Comparison of ENCODE assay signal across 11 cellular contexts in genomic region chr1:151898519-151898991, GRCh38. TPM values are rescaled to one million over a fixed set of nuclear protein-coding genes. Genes with fewer than 3 reads are reported as not detected.
DNase-seq lines count a peak whose midpoint lies in the region; ATAC-seq and TF ChIP-seq lines count a peak whose summit lies in the region.
"Had no signal": no experiment of that assay in that cellular context is flagged by ENCODE, and none has a peak within 500 bp of the region (broad histone marks: within the 10 kb centered on the region; RNA-seq: fewer than 3 reads in every experiment).

No MANE protein-coding gene starts in this region.

- no peak overlapping the region for H3K9ac ChIP-seq in SK-N-SH
- H3K9ac ChIP-seq: neural progenitor cell had no signal

- ATAC-seq in central memory CD8-positive, alpha-beta T cell (replicated peaks; ENCODE audit: extremely low read depth, poor library complexity, severe bottlenecking): peak; percentile 90

- DNase-seq in NCI-H69 (lab: John Stamatoyannopoulos, UW) (peak; percentile 31), SK-N-SH (no peak), prostate gland (ENCODE audit: low spot score) (no peak), iPS-NIHi11 (ENCODE audit: low spot score) (no peak)
- peak; percentile 67 for DNase-seq in activated CD4-positive, alpha-beta T cell treated with anti-CD3 and anti-CD28 coated beads, Interleukin-2, amount 50 U/mL, for 1 hour
- DNase-seq in central memory CD8-positive, alpha-beta T cell (ENCODE audit: low spot score in 2 of 2): peak; percentile 22 to 48
- peak; percentile 5 to 18 for DNase-seq in stimulated activated CD8-positive, alpha-beta memory T cell treated with anti-CD3 and anti-CD28 coated beads, Interleukin-2, amount 100 ng/mL, for 1 hour (ENCODE audit: low read depth in 2 of 2)
- DNase-seq: hippocampal formation, NCI-H1092 treated with DMSO at 0.1 percent for 48 hours had no signal

- H3K27me3 ChIP-seq in SK-N-SH (ENCODE audit: insufficient read depth) (no peaks in the 10 kb centered on the region), prostate gland (replicated peaks; ENCODE audit: insufficient read depth) (no peaks in the 10 kb centered on the region)
- H3K27me3 ChIP-seq: neural progenitor cell had no signal

- no peaks in the 10 kb centered on the region for H3K9me2 ChIP-seq in SK-N-SH

- no peaks in the 10 kb centered on the region for H3K27me3 Mint-ChIP-seq in central memory CD8-positive, alpha-beta T cell

- no peaks in the 10 kb centered on the region for H3K9me3 ChIP-seq in SK-N-SH
- H3K9me3 ChIP-seq in prostate gland: no peaks in the 10 kb centered on the region

- peak overlapping the region; percentile 61 for H3K4me3 Mint-ChIP-seq in central memory CD8-positive, alpha-beta T cell
- H3K4me3 Mint-ChIP-seq: neural progenitor cell had no signal

- CTCF ChIA-PET in SK-N-SH (lab: Yijun Ruan, JAX): interaction anchor here (0.6 to 2.7 kb wide), 3 partner anchors 37 to 113 kb away, joined by 4 to 9 read pairs (median 5); no protein-coding TSS in a partner anchor

- H4K20me1 ChIP-seq in SK-N-SH (ENCODE audit: insufficient read depth): no peaks in the 10 kb centered on the region

- peaks cover 9% of the 10 kb centered on the region for H3K36me3 Mint-ChIP-seq in central memory CD8-positive, alpha-beta T cell (ENCODE audit: insufficient read depth)

- H3F3A ChIP-seq in SK-N-SH (replicated peaks; ENCODE audit: insufficient read depth): peaks cover 3% of the 10 kb centered on the region

- H3K4me2 ChIP-seq in SK-N-SH: no peak overlapping the region
- H3K4me2 ChIP-seq: neural progenitor cell had no signal

- no peak for TF ChIP-seq CTCF in SK-N-SH (IDR thresholded peaks at IDR 0.05)
- TF ChIP-seq CTCF in prostate gland (IDR thresholded peaks at IDR 0.05): no peak

- H2AFZ ChIP-seq in SK-N-SH (ENCODE audit: low read depth): no peak overlapping the region
- H2AFZ ChIP-seq: neural progenitor cell had no signal

- intact Hi-C loops in prostate gland (cut with DNase I): no loop called here

- peaks cover 6% of the 10 kb centered on the region for H3K9me3 Mint-ChIP-seq in central memory CD8-positive, alpha-beta T cell

- H3K79me2 ChIP-seq in SK-N-SH (ENCODE audit: insufficient read depth): peaks cover 3% of the 10 kb centered on the region; the same call in 1 of the 2 replicates

- H3K4me1 Mint-ChIP-seq in central memory CD8-positive, alpha-beta T cell: peaks cover 45% of the 10 kb centered on the region
- H3K4me1 Mint-ChIP-seq: neural progenitor cell had no signal

- POLR2A ChIA-PET in SK-N-SH (lab: Yijun Ruan, JAX): interaction anchor here (1.5 kb wide), 1 partner anchor 10 kb away, joined by 6 read pairs; the partner anchor contains the start of gene THEM4

- TF ChIP-seq POLR2A in prostate gland (IDR thresholded peaks at IDR 0.05): no peak

- H3K27ac ChIP-seq in SK-N-SH (ENCODE audit: low read depth in 2 of 2, low read length in 1 of 2) (no peak overlapping the region), prostate gland (no peak overlapping the region)
- H3K27ac ChIP-seq: neural progenitor cell had no signal

- no peak for TF ChIP-seq RAD21 in SK-N-SH (IDR thresholded peaks at IDR 0.05; ENCODE audit: low read length)

- H3K27ac Mint-ChIP-seq in central memory CD8-positive, alpha-beta T cell (ENCODE audit: low read depth): peak overlapping the region; percentile 93
- H3K27ac Mint-ChIP-seq: neural progenitor cell had no signal

- H3K36me3 ChIP-seq in SK-N-SH (replicated peaks in 1 of 2; ENCODE audit: control insufficient read depth in 1 of 2, insufficient read depth in 2 of 2, low read length in 1 of 2): peaks cover 6 to 12% of the 10 kb centered on the region in 2 experiments
- H3K36me3 ChIP-seq in prostate gland: no peaks in the 10 kb centered on the region
- H3K36me3 ChIP-seq: neural progenitor cell had no signal

- 92% methylated on average over 2 of the region's 2 CpGs for WGBS in SK-N-SH (ENCODE audit: low lambda C conversion rate)
- 75% methylated on average over 2 of the region's 2 CpGs for WGBS in prostate gland

- TF ChIP-seq EP300 in SK-N-SH (IDR thresholded peaks at IDR 0.05; ENCODE audit: borderline replicate concordance in 1 of 2, low read depth in 1 of 2, low read length in 1 of 2): no peak

- no peak overlapping the region for H3K4me3 ChIP-seq in SK-N-SH (ENCODE audit: low read depth in 2 of 2, low read length in 1 of 2)
- no peak overlapping the region for H3K4me3 ChIP-seq in prostate gland
- H3K4me3 ChIP-seq: neural progenitor cell had no signal

- no peaks in the 10 kb centered on the region; a peak in 1 of 4 replicates for H3K4me1 ChIP-seq in SK-N-SH (ENCODE audit: control insufficient read depth in 1 of 2, insufficient read depth in 2 of 2, low read depth in 1 of 2, low read length in 1 of 2)
- no peaks in the 10 kb centered on the region for H3K4me1 ChIP-seq in prostate gland (replicated peaks)
- H3K4me1 ChIP-seq: neural progenitor cell had no signal

TF ChIP-seq in SK-N-SH, 30 proteins besides CTCF, POLR2A, EP300 and RAD21 (continues in another document):
- TF ChIP-seq MXI1 (IDR thresholded peaks at IDR 0.05; ENCODE audit: low read depth, low read length) (no peak), REST (IDR thresholded peaks at IDR 0.05; ENCODE audit: low read depth, low read length) (no peak), FOSL2 (IDR thresholded peaks at IDR 0.05; ENCODE audit: borderline replicate concordance, low read depth) (no peak), USF1 (IDR thresholded peaks at IDR 0.05; ENCODE audit: borderline replicate concordance, low read depth) (no peak), SIN3A (IDR thresholded peaks at IDR 0.05; ENCODE audit: borderline replicate concordance, low read depth, low read length) (no peak)
- TF ChIP-seq, protein P1, sequence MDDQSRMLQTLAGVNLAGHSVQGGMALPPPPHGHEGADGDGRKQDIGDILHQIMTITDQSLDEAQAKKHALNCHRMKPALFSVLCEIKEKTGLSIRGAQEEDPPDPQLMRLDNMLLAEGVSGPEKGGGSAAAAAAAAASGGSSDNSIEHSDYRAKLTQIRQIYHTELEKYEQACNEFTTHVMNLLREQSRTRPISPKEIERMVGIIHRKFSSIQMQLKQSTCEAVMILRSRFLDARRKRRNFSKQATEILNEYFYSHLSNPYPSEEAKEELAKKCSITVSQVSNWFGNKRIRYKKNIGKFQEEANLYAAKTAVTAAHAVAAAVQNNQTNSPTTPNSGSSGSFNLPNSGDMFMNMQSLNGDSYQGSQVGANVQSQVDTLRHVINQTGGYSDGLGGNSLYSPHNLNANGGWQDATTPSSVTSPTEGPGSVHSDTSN (IDR thresholded peaks at IDR 0.05): no peak
- TF ChIP-seq, protein P2, sequence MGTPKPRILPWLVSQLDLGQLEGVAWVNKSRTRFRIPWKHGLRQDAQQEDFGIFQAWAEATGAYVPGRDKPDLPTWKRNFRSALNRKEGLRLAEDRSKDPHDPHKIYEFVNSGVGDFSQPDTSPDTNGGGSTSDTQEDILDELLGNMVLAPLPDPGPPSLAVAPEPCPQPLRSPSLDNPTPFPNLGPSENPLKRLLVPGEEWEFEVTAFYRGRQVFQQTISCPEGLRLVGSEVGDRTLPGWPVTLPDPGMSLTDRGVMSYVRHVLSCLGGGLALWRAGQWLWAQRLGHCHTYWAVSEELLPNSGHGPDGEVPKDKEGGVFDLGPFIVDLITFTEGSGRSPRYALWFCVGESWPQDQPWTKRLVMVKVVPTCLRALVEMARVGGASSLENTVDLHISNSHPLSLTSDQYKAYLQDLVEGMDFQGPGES (IDR thresholded peaks at IDR 0.05; ENCODE audit: low read depth, low read length): no peak

RNA-seq across cellular contexts. Expression of gene THEM4, which starts 10.8 kb away (rescaled TPM):
- polyA plus RNA-seq in SK-N-SH (2012; rRNA removed): 10.1 and 14.1 TPM in 2 replicates
- polyA plus RNA-seq in SK-N-SH (2012; cell fraction: cytosol; rRNA removed): 13.2 and 14.4 TPM in 2 replicates
- polyA plus RNA-seq in SK-N-SH (2012; cell fraction: nucleus; rRNA removed): 9.5 and 16.7 TPM in 2 replicates
- total RNA-seq in prostate gland: 10 to 100 TPM; 21.2 to 30.3 TPM

RNA-seq across cellular contexts. Expression of gene THEM5, which starts 45.0 kb away (rescaled TPM):
- not detected in 2 replicates for polyA plus RNA-seq in SK-N-SH (2012; rRNA removed)
- polyA plus RNA-seq in SK-N-SH (2012; cell fraction: cytosol; rRNA removed): not detected in 2 replicates
- polyA plus RNA-seq in SK-N-SH (2012; cell fraction: nucleus; rRNA removed): not detected in 2 replicates
- total RNA-seq in prostate gland: not detected
- total RNA-seq: T-helper 2 cell treated with Interferon-gamma antibody and Interleukin-4, amounts not matched to agents 100 ng/mL and 5 ng/mL, for 36 hours had no signal

RNA-seq across cellular contexts. Expression of gene C2CD4D, which starts 58.9 kb away (rescaled TPM):
- not detected in 2 replicates for polyA plus RNA-seq in SK-N-SH (2012; rRNA removed)
- not detected in 2 replicates for polyA plus RNA-seq in SK-N-SH (2012; cell fraction: cytosol; rRNA removed)
- not detected in 2 replicates for polyA plus RNA-seq in SK-N-SH (2012; cell fraction: nucleus; rRNA removed)
- total RNA-seq in prostate gland: 1 to 10 TPM; 2.0 to 2.8 TPM

Comparison
In these comparisons a context has a peak if more than half of its experiments do, and no peak if none do; other contexts are left out.
1. DNase-seq: peak in NCI-H69 (single experiment), activated CD4-positive, alpha-beta T cell treated with anti-CD3 and anti-CD28 coated beads, Interleukin-2, amount 50 U/mL, for 1 hour (single experiment), central memory CD8-positive, alpha-beta T cell (2 of 2) and stimulated activated CD8-positive, alpha-beta memory T cell treated with anti-CD3 and anti-CD28 coated beads, Interleukin-2, amount 100 ng/mL, for 1 hour (2 of 2); none in SK-N-SH (single experiment), prostate gland (single experiment) and iPS-NIHi11 (single experiment).